Comparison of ENCODE assay signal across 1 cellular context in the genomic region with DNA sequence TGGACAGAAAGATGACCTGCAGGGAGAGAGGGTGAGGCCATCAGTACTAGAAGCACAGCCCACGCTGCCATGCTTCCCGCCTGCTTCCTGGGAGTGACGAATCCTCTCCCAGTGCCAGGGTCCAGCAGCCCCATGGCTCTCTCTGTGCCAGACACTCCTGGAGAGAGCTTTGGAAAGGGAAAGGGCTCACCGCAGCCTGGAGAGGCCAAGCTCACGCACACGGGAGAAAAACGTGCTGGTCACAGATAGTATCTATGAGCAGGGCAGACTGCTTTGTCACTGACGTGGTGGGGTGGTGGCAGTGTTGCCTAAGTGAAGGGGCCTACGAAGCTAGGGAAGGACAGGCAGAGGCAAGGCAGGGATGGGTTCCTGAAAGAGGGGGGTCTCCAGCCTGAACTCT.
A peak's percentile ranks its signal among the peaks of the same experiment; 100 is the strongest.
TF ChIP-seq lines count a peak whose summit lies in the region.

No MANE protein-coding gene starts in this region.

TF ChIP-seq in K562, 482 proteins besides CTCF, POLR2A, EP300 and RAD21 (continued from another document and continues in another):
- TF ChIP-seq, protein P1, sequence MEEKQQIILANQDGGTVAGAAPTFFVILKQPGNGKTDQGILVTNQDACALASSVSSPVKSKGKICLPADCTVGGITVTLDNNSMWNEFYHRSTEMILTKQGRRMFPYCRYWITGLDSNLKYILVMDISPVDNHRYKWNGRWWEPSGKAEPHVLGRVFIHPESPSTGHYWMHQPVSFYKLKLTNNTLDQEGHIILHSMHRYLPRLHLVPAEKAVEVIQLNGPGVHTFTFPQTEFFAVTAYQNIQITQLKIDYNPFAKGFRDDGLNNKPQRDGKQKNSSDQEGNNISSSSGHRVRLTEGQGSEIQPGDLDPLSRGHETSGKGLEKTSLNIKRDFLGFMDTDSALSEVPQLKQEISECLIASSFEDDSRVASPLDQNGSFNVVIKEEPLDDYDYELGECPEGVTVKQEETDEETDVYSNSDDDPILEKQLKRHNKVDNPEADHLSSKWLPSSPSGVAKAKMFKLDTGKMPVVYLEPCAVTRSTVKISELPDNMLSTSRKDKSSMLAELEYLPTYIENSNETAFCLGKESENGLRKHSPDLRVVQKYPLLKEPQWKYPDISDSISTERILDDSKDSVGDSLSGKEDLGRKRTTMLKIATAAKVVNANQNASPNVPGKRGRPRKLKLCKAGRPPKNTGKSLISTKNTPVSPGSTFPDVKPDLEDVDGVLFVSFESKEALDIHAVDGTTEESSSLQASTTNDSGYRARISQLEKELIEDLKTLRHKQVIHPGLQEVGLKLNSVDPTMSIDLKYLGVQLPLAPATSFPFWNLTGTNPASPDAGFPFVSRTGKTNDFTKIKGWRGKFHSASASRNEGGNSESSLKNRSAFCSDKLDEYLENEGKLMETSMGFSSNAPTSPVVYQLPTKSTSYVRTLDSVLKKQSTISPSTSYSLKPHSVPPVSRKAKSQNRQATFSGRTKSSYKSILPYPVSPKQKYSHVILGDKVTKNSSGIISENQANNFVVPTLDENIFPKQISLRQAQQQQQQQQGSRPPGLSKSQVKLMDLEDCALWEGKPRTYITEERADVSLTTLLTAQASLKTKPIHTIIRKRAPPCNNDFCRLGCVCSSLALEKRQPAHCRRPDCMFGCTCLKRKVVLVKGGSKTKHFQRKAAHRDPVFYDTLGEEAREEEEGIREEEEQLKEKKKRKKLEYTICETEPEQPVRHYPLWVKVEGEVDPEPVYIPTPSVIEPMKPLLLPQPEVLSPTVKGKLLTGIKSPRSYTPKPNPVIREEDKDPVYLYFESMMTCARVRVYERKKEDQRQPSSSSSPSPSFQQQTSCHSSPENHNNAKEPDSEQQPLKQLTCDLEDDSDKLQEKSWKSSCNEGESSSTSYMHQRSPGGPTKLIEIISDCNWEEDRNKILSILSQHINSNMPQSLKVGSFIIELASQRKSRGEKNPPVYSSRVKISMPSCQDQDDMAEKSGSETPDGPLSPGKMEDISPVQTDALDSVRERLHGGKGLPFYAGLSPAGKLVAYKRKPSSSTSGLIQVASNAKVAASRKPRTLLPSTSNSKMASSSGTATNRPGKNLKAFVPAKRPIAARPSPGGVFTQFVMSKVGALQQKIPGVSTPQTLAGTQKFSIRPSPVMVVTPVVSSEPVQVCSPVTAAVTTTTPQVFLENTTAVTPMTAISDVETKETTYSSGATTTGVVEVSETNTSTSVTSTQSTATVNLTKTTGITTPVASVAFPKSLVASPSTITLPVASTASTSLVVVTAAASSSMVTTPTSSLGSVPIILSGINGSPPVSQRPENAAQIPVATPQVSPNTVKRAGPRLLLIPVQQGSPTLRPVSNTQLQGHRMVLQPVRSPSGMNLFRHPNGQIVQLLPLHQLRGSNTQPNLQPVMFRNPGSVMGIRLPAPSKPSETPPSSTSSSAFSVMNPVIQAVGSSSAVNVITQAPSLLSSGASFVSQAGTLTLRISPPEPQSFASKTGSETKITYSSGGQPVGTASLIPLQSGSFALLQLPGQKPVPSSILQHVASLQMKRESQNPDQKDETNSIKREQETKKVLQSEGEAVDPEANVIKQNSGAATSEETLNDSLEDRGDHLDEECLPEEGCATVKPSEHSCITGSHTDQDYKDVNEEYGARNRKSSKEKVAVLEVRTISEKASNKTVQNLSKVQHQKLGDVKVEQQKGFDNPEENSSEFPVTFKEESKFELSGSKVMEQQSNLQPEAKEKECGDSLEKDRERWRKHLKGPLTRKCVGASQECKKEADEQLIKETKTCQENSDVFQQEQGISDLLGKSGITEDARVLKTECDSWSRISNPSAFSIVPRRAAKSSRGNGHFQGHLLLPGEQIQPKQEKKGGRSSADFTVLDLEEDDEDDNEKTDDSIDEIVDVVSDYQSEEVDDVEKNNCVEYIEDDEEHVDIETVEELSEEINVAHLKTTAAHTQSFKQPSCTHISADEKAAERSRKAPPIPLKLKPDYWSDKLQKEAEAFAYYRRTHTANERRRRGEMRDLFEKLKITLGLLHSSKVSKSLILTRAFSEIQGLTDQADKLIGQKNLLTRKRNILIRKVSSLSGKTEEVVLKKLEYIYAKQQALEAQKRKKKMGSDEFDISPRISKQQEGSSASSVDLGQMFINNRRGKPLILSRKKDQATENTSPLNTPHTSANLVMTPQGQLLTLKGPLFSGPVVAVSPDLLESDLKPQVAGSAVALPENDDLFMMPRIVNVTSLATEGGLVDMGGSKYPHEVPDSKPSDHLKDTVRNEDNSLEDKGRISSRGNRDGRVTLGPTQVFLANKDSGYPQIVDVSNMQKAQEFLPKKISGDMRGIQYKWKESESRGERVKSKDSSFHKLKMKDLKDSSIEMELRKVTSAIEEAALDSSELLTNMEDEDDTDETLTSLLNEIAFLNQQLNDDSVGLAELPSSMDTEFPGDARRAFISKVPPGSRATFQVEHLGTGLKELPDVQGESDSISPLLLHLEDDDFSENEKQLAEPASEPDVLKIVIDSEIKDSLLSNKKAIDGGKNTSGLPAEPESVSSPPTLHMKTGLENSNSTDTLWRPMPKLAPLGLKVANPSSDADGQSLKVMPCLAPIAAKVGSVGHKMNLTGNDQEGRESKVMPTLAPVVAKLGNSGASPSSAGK (IDR thresholded peaks at IDR 0.05) = peak; percentile 66; the same call in 1 of the 2 replicates
- no peak for TF ChIP-seq YY1 (IDR thresholded peaks at IDR 0.05; ENCODE audit: borderline replicate concordance in 1 of 3, control insufficient read depth in 1 of 3, extremely low read depth in 1 of 3, insufficient read depth in 3 of 3, insufficient read length in 1 of 3, insufficient replicate concordance in 2 of 3, low read depth in 1 of 3, low read length in 2 of 3)
- TF ChIP-seq, protein P2, sequence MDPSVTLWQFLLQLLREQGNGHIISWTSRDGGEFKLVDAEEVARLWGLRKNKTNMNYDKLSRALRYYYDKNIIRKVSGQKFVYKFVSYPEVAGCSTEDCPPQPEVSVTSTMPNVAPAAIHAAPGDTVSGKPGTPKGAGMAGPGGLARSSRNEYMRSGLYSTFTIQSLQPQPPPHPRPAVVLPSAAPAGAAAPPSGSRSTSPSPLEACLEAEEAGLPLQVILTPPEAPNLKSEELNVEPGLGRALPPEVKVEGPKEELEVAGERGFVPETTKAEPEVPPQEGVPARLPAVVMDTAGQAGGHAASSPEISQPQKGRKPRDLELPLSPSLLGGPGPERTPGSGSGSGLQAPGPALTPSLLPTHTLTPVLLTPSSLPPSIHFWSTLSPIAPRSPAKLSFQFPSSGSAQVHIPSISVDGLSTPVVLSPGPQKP (CRISPR knock-in tag; IDR thresholded peaks at IDR 0.05) = no peak
- TF ChIP-seq, protein P3, sequence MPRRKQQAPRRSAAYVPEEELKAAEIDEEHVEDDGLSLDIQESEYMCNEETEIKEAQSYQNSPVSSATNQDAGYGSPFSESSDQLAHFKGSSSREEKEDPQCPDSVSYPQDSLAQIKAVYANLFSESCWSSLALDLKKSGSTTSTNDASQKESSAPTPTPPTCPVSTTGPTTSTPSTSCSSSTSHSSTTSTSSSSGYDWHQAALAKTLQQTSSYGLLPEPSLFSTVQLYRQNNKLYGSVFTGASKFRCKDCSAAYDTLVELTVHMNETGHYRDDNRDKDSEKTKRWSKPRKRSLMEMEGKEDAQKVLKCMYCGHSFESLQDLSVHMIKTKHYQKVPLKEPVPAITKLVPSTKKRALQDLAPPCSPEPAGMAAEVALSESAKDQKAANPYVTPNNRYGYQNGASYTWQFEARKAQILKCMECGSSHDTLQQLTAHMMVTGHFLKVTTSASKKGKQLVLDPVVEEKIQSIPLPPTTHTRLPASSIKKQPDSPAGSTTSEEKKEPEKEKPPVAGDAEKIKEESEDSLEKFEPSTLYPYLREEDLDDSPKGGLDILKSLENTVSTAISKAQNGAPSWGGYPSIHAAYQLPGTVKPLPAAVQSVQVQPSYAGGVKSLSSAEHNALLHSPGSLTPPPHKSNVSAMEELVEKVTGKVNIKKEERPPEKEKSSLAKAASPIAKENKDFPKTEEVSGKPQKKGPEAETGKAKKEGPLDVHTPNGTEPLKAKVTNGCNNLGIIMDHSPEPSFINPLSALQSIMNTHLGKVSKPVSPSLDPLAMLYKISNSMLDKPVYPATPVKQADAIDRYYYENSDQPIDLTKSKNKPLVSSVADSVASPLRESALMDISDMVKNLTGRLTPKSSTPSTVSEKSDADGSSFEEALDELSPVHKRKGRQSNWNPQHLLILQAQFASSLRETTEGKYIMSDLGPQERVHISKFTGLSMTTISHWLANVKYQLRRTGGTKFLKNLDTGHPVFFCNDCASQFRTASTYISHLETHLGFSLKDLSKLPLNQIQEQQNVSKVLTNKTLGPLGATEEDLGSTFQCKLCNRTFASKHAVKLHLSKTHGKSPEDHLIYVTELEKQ (CRISPR knock-in tag; IDR thresholded peaks at IDR 0.05) = no peak
- TF ChIP-seq, protein P4, sequence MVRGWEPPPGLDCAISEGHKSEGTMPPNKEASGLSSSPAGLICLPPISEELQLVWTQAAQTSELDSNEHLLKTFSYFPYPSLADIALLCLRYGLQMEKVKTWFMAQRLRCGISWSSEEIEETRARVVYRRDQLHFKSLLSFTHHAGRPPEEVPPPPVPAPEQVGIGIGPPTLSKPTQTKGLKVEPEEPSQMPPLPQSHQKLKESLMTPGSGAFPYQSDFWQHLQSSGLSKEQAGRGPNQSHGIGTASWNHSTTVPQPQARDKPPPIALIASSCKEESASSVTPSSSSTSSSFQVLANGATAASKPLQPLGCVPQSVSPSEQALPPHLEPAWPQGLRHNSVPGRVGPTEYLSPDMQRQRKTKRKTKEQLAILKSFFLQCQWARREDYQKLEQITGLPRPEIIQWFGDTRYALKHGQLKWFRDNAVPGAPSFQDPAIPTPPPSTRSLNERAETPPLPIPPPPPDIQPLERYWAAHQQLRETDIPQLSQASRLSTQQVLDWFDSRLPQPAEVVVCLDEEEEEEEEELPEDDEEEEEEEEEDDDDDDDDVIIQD (CRISPR knock-in tag; IDR thresholded peaks at IDR 0.05) = no peak
- no peak for TF ChIP-seq MCM3 (IDR thresholded peaks at IDR 0.05)
- TF ChIP-seq, protein P5, sequence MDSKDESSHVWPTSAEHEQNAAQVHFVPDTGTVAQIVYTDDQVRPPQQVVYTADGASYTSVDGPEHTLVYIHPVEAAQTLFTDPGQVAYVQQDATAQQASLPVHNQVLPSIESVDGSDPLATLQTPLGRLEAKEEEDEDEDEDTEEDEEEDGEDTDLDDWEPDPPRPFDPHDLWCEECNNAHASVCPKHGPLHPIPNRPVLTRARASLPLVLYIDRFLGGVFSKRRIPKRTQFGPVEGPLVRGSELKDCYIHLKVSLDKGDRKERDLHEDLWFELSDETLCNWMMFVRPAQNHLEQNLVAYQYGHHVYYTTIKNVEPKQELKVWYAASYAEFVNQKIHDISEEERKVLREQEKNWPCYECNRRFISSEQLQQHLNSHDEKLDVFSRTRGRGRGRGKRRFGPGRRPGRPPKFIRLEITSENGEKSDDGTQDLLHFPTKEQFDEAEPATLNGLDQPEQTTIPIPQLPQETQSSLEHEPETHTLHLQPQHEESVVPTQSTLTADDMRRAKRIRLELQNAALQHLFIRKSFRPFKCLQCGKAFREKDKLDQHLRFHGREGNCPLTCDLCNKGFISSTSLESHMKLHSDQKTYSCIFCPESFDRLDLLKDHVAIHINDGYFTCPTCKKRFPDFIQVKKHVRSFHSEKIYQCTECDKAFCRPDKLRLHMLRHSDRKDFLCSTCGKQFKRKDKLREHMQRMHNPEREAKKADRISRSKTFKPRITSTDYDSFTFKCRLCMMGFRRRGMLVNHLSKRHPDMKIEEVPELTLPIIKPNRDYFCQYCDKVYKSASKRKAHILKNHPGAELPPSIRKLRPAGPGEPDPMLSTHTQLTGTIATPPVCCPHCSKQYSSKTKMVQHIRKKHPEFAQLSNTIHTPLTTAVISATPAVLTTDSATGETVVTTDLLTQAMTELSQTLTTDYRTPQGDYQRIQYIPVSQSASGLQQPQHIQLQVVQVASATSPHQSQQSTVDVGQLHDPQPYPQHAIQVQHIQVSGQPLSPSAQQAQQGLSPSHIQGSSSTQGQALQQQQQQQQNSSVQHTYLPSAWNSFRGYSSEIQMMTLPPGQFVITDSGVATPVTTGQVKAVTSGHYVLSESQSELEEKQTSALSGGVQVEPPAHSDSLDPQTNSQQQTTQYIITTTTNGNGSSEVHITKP (IDR thresholded peaks at IDR 0.05; ENCODE audit: partially characterized antibody) = no peak
- TF ChIP-seq JUNB (CRISPR knock-in tag; conservative IDR thresholded peaks at IDR 0.05) = no peak
- no peak for TF ChIP-seq ESRRB (CRISPR knock-in tag; IDR thresholded peaks at IDR 0.05; ENCODE audit: borderline replicate concordance)
- TF ChIP-seq L3MBTL2 (IDR thresholded peaks at IDR 0.05) = peak; percentile 24; the same call in 1 of the 2 replicates
- TF ChIP-seq, protein P6, sequence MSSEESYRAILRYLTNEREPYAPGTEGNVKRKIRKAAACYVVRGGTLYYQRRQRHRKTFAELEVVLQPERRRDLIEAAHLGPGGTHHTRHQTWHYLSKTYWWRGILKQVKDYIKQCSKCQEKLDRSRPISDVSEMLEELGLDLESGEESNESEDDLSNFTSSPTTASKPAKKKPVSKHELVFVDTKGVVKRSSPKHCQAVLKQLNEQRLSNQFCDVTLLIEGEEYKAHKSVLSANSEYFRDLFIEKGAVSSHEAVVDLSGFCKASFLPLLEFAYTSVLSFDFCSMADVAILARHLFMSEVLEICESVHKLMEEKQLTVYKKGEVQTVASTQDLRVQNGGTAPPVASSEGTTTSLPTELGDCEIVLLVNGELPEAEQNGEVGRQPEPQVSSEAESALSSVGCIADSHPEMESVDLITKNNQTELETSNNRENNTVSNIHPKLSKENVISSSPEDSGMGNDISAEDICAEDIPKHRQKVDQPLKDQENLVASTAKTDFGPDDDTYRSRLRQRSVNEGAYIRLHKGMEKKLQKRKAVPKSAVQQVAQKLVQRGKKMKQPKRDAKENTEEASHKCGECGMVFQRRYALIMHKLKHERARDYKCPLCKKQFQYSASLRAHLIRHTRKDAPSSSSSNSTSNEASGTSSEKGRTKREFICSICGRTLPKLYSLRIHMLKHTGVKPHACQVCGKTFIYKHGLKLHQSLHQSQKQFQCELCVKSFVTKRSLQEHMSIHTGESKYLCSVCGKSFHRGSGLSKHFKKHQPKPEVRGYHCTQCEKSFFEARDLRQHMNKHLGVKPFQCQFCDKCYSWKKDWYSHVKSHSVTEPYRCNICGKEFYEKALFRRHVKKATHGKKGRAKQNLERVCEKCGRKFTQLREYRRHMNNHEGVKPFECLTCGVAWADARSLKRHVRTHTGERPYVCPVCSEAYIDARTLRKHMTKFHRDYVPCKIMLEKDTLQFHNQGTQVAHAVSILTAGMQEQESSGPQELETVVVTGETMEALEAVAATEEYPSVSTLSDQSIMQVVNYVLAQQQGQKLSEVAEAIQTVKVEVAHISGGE (CRISPR knock-in tag; IDR thresholded peaks at IDR 0.05) = 0 out of 6 replicates have a peak, but pooled peaks of 1 of the 3 experiments have one; percentile 6
- TF ChIP-seq, protein P7, sequence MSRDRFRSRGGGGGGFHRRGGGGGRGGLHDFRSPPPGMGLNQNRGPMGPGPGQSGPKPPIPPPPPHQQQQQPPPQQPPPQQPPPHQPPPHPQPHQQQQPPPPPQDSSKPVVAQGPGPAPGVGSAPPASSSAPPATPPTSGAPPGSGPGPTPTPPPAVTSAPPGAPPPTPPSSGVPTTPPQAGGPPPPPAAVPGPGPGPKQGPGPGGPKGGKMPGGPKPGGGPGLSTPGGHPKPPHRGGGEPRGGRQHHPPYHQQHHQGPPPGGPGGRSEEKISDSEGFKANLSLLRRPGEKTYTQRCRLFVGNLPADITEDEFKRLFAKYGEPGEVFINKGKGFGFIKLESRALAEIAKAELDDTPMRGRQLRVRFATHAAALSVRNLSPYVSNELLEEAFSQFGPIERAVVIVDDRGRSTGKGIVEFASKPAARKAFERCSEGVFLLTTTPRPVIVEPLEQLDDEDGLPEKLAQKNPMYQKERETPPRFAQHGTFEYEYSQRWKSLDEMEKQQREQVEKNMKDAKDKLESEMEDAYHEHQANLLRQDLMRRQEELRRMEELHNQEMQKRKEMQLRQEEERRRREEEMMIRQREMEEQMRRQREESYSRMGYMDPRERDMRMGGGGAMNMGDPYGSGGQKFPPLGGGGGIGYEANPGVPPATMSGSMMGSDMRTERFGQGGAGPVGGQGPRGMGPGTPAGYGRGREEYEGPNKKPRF (IDR thresholded peaks at IDR 0.05; ENCODE audit: low read depth, low read length) = no peak
